1 cellular context compared by ENCODE assay signal in the genomic region with DNA sequence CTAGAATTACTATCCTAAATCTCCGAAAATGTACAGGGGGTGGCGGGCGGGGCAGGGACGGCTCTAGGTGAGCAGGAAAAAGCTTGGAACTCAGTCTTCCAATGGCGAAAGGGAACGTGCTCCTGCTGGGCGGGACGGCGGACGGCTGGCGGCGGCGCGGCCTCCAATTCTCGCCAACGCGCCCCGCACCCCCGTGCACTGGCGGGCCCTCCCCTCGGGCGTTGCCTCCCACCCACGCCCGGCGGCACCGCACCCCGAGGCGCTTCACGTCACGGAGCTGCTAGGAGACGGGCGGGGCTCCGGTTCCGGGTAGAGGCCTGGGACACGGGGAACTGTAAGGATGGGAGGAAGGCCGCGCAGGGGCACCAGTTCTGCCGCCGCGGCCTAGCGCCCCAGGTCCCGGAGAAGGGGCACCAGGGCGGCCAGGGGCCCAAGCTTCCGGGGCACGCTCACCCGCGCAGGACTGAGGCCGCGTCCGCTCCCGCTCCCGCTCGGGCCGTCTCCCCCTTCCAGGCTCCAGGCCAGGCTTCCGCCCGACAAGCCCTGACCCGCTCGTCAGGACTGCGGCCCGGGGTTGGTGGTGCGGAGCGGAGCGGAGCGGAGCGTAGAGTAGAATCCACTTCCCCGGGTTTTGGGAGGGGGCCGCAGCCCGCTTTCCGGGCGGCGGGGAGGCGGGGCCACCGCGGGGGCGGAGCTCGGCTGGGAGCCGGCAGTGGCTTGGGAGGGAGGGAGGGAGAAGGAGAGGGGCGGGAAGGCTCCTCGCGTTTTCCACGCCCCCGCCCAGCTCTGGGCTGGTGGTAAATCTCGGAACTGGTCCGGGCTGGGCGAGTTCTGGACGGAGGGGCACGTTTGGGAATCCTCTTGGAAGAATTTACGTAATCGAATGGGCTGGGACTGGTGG.
TF ChIP-seq lines count a peak whose summit lies in the region.

A gene (minus strand): TSS at position 594 of the 901 bp plus-strand sequence. CDS start 3,167 bp downstream, outside the sequence.

TF ChIP-seq in HEK293, 187 proteins besides CTCF, POLR2A, EP300 and RAD21 (continued from another document):
- TF ChIP-seq, protein P1, sequence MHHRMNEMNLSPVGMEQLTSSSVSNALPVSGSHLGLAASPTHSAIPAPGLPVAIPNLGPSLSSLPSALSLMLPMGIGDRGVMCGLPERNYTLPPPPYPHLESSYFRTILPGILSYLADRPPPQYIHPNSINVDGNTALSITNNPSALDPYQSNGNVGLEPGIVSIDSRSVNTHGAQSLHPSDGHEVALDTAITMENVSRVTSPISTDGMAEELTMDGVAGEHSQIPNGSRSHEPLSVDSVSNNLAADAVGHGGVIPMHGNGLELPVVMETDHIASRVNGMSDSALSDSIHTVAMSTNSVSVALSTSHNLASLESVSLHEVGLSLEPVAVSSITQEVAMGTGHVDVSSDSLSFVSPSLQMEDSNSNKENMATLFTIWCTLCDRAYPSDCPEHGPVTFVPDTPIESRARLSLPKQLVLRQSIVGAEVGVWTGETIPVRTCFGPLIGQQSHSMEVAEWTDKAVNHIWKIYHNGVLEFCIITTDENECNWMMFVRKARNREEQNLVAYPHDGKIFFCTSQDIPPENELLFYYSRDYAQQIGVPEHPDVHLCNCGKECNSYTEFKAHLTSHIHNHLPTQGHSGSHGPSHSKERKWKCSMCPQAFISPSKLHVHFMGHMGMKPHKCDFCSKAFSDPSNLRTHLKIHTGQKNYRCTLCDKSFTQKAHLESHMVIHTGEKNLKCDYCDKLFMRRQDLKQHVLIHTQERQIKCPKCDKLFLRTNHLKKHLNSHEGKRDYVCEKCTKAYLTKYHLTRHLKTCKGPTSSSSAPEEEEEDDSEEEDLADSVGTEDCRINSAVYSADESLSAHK (tag by site-specific recombination; IDR thresholded peaks at IDR 0.05) = no peak
- TF ChIP-seq ZNF658 (tag by site-specific recombination; IDR thresholded peaks at IDR 0.05) (no peak), ZNF776 (tag by site-specific recombination; IDR thresholded peaks at IDR 0.05; ENCODE audit: borderline replicate concordance) (no peak), IKZF3 (tag by site-specific recombination; IDR thresholded peaks at IDR 0.05) (peak; percentile 96), ZNF19 (tag by site-specific recombination; IDR thresholded peaks at IDR 0.05; ENCODE audit: low read depth) (no peak), ZNF76 (tag by site-specific recombination; IDR thresholded peaks at IDR 0.05; ENCODE audit: borderline replicate concordance, low read depth) (peak; percentile 36; the same call in 1 of the 2 replicates), GLIS1 (tag by site-specific recombination; IDR thresholded peaks at IDR 0.05) (peak; percentile 62), ZBTB1 (tag by site-specific recombination; IDR thresholded peaks at IDR 0.05) (peak; percentile 82; the same call in 1 of the 2 replicates), ZNF558 (tag by site-specific recombination; IDR thresholded peaks at IDR 0.05) (no peak), ZNF266 (tag by site-specific recombination; IDR thresholded peaks at IDR 0.05; ENCODE audit: low read depth) (no peak), ZNF560 (tag by site-specific recombination; IDR thresholded peaks at IDR 0.05; ENCODE audit: borderline replicate concordance) (no peak), HOXD13 (CRISPR knock-in tag; IDR thresholded peaks at IDR 0.05; ENCODE audit: borderline replicate concordance) (peak; percentile 43; the same call in 1 of the 2 replicates), BCL11B (tag by site-specific recombination; IDR thresholded peaks at IDR 0.05; ENCODE audit: low read depth) (no peak), ZNF433 (tag by site-specific recombination; IDR thresholded peaks at IDR 0.05; ENCODE audit: low read depth) (no peak), ZNF155 (tag by site-specific recombination; IDR thresholded peaks at IDR 0.05) (no peak), KLF8 (tag by site-specific recombination; IDR thresholded peaks at IDR 0.05) (peak; percentile 94)
- TF ChIP-seq, protein P2, sequence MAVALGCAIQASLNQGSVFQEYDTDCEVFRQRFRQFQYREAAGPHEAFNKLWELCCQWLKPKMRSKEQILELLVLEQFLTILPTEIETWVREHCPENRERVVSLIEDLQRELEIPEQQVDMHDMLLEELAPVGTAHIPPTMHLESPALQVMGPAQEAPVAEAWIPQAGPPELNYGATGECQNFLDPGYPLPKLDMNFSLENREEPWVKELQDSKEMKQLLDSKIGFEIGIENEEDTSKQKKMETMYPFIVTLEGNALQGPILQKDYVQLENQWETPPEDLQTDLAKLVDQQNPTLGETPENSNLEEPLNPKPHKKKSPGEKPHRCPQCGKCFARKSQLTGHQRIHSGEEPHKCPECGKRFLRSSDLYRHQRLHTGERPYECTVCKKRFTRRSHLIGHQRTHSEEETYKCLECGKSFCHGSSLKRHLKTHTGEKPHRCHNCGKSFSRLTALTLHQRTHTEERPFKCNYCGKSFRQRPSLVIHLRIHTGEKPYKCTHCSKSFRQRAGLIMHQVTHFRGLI (tag by site-specific recombination; IDR thresholded peaks at IDR 0.05) = peak; percentile 30
- TF ChIP-seq, protein P3, sequence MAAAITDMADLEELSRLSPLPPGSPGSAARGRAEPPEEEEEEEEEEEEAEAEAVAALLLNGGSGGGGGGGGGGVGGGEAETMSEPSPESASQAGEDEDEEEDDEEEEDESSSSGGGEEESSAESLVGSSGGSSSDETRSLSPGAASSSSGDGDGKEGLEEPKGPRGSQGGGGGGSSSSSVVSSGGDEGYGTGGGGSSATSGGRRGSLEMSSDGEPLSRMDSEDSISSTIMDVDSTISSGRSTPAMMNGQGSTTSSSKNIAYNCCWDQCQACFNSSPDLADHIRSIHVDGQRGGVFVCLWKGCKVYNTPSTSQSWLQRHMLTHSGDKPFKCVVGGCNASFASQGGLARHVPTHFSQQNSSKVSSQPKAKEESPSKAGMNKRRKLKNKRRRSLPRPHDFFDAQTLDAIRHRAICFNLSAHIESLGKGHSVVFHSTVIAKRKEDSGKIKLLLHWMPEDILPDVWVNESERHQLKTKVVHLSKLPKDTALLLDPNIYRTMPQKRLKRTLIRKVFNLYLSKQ (tag by site-specific recombination; IDR thresholded peaks at IDR 0.05; ENCODE audit: borderline replicate concordance) = no peak
- TF ChIP-seq, protein P4, sequence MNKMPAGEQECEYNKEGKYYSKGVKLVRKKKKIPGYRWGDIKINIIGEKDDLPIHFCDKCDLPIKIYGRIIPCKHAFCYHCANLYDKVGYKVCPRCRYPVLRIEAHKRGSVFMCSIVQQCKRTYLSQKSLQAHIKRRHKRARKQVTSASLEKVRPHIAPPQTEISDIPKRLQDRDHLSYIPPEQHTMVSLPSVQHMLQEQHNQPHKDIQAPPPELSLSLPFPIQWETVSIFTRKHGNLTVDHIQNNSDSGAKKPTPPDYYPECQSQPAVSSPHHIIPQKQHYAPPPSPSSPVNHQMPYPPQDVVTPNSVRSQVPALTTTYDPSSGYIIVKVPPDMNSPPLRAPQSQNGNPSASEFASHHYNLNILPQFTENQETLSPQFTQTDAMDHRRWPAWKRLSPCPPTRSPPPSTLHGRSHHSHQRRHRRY (tag by site-specific recombination; IDR thresholded peaks at IDR 0.05) = no peak
